Comparison of ENCODE assay signal across 2 cellular contexts in the genomic region with DNA sequence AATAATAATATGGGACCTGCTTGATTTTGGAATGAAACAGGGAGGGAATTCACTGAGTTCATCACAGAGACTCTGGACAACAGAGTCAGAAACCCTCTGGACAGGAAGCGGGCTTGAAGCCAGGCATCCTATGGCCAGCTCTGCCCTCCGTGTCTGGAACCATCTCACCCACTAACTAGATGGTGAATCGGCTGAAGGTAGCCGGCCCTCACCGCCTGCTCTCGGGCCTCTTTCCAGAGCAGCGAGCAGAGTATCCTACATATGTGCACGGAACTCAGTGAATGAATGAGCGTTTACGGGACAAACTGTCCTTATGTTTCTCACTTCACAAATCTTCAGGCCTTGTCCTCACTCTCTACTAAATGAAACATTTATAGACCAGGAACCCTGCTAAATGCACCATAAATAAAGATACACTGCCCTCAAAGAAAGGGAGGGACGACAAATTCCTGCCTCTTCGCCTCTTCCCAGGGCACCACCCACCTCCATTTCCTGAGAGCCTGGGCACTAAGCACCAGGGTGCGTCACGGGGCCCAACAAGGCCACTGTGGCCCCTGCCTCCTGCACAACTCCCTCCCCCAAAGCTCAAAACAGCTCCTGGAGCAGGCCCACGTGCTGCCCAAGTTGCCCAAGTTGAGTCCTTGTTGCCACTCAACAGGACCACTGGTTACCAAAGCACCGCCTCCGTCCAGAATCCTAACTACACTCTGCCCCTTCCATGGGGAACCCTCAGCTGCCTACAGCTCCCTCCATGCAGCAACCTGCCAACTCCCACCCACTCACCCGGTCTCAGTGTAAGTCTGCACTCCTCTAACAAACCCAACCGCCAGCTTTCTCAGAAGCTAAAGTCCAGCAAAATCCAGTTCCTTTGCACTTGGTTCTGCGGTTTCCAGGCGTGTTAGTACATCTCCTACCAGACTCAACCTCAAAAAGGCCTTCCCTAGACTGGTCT.
TF ChIP-seq lines count a peak whose summit lies in the region.

No MANE protein-coding gene starts in this region.

TF ChIP-seq in SK-N-SH, 30 proteins besides CTCF, POLR2A, EP300 and RAD21 (continued from another document):
- TF ChIP-seq REST (IDR thresholded peaks at IDR 0.05; ENCODE audit: low read depth, low read length), result no peak

TF ChIP-seq in SK-N-SH treated with all-trans-retinoic acid at 6 μM for 48 hours, 23 proteins besides CTCF, POLR2A, EP300 and RAD21 (continued from another document):
- TF ChIP-seq, protein P1, sequence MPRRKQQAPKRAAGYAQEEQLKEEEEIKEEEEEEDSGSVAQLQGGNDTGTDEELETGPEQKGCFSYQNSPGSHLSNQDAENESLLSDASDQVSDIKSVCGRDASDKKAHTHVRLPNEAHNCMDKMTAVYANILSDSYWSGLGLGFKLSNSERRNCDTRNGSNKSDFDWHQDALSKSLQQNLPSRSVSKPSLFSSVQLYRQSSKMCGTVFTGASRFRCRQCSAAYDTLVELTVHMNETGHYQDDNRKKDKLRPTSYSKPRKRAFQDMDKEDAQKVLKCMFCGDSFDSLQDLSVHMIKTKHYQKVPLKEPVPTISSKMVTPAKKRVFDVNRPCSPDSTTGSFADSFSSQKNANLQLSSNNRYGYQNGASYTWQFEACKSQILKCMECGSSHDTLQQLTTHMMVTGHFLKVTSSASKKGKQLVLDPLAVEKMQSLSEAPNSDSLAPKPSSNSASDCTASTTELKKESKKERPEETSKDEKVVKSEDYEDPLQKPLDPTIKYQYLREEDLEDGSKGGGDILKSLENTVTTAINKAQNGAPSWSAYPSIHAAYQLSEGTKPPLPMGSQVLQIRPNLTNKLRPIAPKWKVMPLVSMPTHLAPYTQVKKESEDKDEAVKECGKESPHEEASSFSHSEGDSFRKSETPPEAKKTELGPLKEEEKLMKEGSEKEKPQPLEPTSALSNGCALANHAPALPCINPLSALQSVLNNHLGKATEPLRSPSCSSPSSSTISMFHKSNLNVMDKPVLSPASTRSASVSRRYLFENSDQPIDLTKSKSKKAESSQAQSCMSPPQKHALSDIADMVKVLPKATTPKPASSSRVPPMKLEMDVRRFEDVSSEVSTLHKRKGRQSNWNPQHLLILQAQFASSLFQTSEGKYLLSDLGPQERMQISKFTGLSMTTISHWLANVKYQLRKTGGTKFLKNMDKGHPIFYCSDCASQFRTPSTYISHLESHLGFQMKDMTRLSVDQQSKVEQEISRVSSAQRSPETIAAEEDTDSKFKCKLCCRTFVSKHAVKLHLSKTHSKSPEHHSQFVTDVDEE (CRISPR knock-in tag; IDR thresholded peaks at IDR 0.05), result no peak
- TF ChIP-seq ZNF8 (CRISPR knock-in tag; IDR thresholded peaks at IDR 0.05), result no peak
- no peak for TF ChIP-seq PPARA (CRISPR knock-in tag; IDR thresholded peaks at IDR 0.05; ENCODE audit: borderline replicate concordance)
- TF ChIP-seq POU6F1 (CRISPR knock-in tag; IDR thresholded peaks at IDR 0.05; ENCODE audit: borderline replicate concordance, low read depth), result no peak
- no peak for TF ChIP-seq ISL1 (CRISPR knock-in tag; IDR thresholded peaks at IDR 0.05)
- TF ChIP-seq CSRNP3 (CRISPR knock-in tag; IDR thresholded peaks at IDR 0.05), result no peak
- no peak for TF ChIP-seq ESRRG (CRISPR knock-in tag; IDR thresholded peaks at IDR 0.05)
- TF ChIP-seq TCF4 (CRISPR knock-in tag; IDR thresholded peaks at IDR 0.05; ENCODE audit: borderline replicate concordance), result no peak
- TF ChIP-seq, protein P2, sequence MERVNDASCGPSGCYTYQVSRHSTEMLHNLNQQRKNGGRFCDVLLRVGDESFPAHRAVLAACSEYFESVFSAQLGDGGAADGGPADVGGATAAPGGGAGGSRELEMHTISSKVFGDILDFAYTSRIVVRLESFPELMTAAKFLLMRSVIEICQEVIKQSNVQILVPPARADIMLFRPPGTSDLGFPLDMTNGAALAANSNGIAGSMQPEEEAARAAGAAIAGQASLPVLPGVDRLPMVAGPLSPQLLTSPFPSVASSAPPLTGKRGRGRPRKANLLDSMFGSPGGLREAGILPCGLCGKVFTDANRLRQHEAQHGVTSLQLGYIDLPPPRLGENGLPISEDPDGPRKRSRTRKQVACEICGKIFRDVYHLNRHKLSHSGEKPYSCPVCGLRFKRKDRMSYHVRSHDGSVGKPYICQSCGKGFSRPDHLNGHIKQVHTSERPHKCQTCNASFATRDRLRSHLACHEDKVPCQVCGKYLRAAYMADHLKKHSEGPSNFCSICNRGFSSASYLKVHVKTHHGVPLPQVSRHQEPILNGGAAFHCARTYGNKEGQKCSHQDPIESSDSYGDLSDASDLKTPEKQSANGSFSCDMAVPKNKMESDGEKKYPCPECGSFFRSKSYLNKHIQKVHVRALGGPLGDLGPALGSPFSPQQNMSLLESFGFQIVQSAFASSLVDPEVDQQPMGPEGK (CRISPR knock-in tag; IDR thresholded peaks at IDR 0.05; ENCODE audit: borderline replicate concordance), result no peak
